Comparison of ENCODE assay signal across 24 cellular contexts in genomic region chr5:2329741-2330140, GRCh38.
DNase-seq lines count a peak whose midpoint lies in the region; ATAC-seq, FAIRE-seq and TF ChIP-seq lines count a peak whose summit lies in the region.
"Had no signal": no experiment of that assay in that cellular context is flagged by ENCODE, and none has a peak within 500 bp of the region (broad histone marks: within the 10 kb centered on the region; RNA-seq: fewer than 3 reads in every experiment).

No MANE protein-coding gene starts in this region.

- H3K27ac Mint-ChIP-seq in stimulated activated effector memory CD8-positive, alpha-beta T cell treated with anti-CD3 and anti-CD28 coated beads, Interleukin-12 subunit alpha, Interleukin-12 subunit beta, amount 100 ng/mL, for 72 hours, result no peak overlapping the region
- H3K27ac Mint-ChIP-seq: B cell; CD4-positive, alpha-beta T cell; CD8-positive, alpha-beta T cell had no signal

- in situ Hi-C loops in HepG2 (cut with HindIII; ENCODE audit: extremely low pct_ligation_motif_present, low pct_unique_long_range_greater_than_20kb), result no loop called here

- DNase-seq in right atrium auricular region (ENCODE audit: low spot score) (peak; percentile 38), left ventricle myocardium inferior (no peak), H7 (peak; percentile 61), esophagus muscularis mucosa (ENCODE audit: extremely low spot score) (peak; percentile 87), aorta (no peak), foreskin fibroblast (no peak), HepG2 (ENCODE audit: low spot score) (no peak)
- no peak for DNase-seq in stimulated activated effector memory CD8-positive, alpha-beta T cell treated with anti-CD3 and anti-CD28 coated beads, Interleukin-12 subunit alpha, Interleukin-12 subunit beta, amount 100 ng/mL, for 72 hours (ENCODE audit: low spot score in 2 of 2)
- DNase-seq: AML-193; Caco-2; Calu3; CD4-positive, alpha-beta T cell; CD8-positive, alpha-beta T cell; DMS79 treated with DMSO at 0.1 percent for 48 hours; GDM1 had no signal

- H3K4me1 Mint-ChIP-seq in stimulated activated effector memory CD8-positive, alpha-beta T cell treated with anti-CD3 and anti-CD28 coated beads, Interleukin-12 subunit alpha, Interleukin-12 subunit beta, amount 100 ng/mL, for 72 hours, result no peaks in the 10 kb centered on the region
- H3K4me1 Mint-ChIP-seq: B cell had no signal

- H3K4me1 ChIP-seq in right atrium auricular region, result no peaks in the 10 kb centered on the region
- no peaks in the 10 kb centered on the region for H3K4me1 ChIP-seq in left ventricle myocardium inferior
- no peaks in the 10 kb centered on the region for H3K4me1 ChIP-seq in esophagus muscularis mucosa
- H3K4me1 ChIP-seq in aorta (ENCODE audit: control insufficient read depth in 1 of 2, insufficient read depth in 2 of 2, low read length in 2 of 2), result no peaks in the 10 kb centered on the region
- no peaks in the 10 kb centered on the region for H3K4me1 ChIP-seq in HepG2 (ENCODE audit: insufficient read depth, low read length)
- H3K4me1 ChIP-seq: A549, Caco-2 had no signal

- TF ChIP-seq EP300 in esophagus muscularis mucosa (IDR thresholded peaks at IDR 0.05), result no peak
- no peak for TF ChIP-seq EP300 in HepG2 (IDR thresholded peaks at IDR 0.05; ENCODE audit: low read depth in 2 of 2, low read length in 2 of 2)
- no peak for TF ChIP-seq EP300 in HepG2 (CRISPR knock-in tag; IDR thresholded peaks at IDR 0.05; ENCODE audit: borderline replicate concordance)

- H3K4me3 ChIP-seq in right atrium auricular region (no peak overlapping the region), left ventricle myocardium inferior (no peak overlapping the region), H7 (ENCODE audit: insufficient read depth, low read depth, low read length) (no peak overlapping the region), esophagus muscularis mucosa (no peak overlapping the region), aorta (ENCODE audit: low read length in 2 of 2) (no peak overlapping the region), foreskin fibroblast (ENCODE audit: low read depth in 1 of 2, low read length in 2 of 2) (no peak overlapping the region), HepG2 (replicated peaks in 1 of 3; ENCODE audit: insufficient read depth in 1 of 3, low read depth in 2 of 3, low read length in 3 of 3) (no peak overlapping the region)
- H3K4me3 ChIP-seq: A549; BLaER1 treated with 17β-estradiol and CSF1 and Interleukin-3, amounts not matched to agents 10 nM and 100 nM; GM12878 had no signal

- no peak for TF ChIP-seq RAD21 in HepG2 (CRISPR knock-in tag; IDR thresholded peaks at IDR 0.05)

- H3K4me2 ChIP-seq in HepG2 (ENCODE audit: low read depth, low read length), result no peak overlapping the region
- H3K4me2 ChIP-seq: A549 had no signal

- no peaks in the 10 kb centered on the region for H3K36me3 ChIP-seq in right atrium auricular region
- no peaks in the 10 kb centered on the region for H3K36me3 ChIP-seq in left ventricle myocardium inferior
- H3K36me3 ChIP-seq in H7 (replicated peaks; ENCODE audit: control insufficient read depth, insufficient read depth, low read length), result no peaks in the 10 kb centered on the region
- no peaks in the 10 kb centered on the region for H3K36me3 ChIP-seq in esophagus muscularis mucosa
- H3K36me3 ChIP-seq in aorta (ENCODE audit: control insufficient read depth in 1 of 2, insufficient read depth in 2 of 2, low read length in 1 of 2), result no peaks in the 10 kb centered on the region
- no peaks in the 10 kb centered on the region for H3K36me3 ChIP-seq in HepG2 (replicated peaks in 1 of 2; ENCODE audit: control insufficient read depth in 1 of 2, insufficient read depth in 2 of 2, low read length in 2 of 2)
- H3K36me3 ChIP-seq: BLaER1 treated with 17β-estradiol and CSF1 and Interleukin-3, amounts not matched to agents 10 nM and 100 nM had no signal

- peak; percentile 19 for ATAC-seq in stimulated activated effector memory CD8-positive, alpha-beta T cell treated with anti-CD3 and anti-CD28 coated beads, Interleukin-12 subunit alpha, Interleukin-12 subunit beta, amount 100 ng/mL, for 72 hours
- no peak for ATAC-seq in aorta (ENCODE audit: low FRiP score)
- no peak for ATAC-seq in HepG2
- ATAC-seq: A549; CD8-positive, alpha-beta T cell; GM12878 had no signal

- BruUV-seq in HepG2 (replicated peaks; lab: Mats Ljungman, UMichigan), result no TSS peak

- H3K4me3 Mint-ChIP-seq in stimulated activated effector memory CD8-positive, alpha-beta T cell treated with anti-CD3 and anti-CD28 coated beads, Interleukin-12 subunit alpha, Interleukin-12 subunit beta, amount 100 ng/mL, for 72 hours, result no peak overlapping the region
- H3K4me3 Mint-ChIP-seq: B cell; CD4-positive, alpha-beta T cell; CD8-positive, alpha-beta T cell had no signal

- FAIRE-seq in HepG2 (lab: Jason Lieb, UNC), result no peak
- FAIRE-seq: A549, D721Med, GM12878, GM12892, GM18507 had no signal

- H3K79me2 ChIP-seq in HepG2 (ENCODE audit: insufficient read depth, low read length), result no peaks in the 10 kb centered on the region

- H2AFZ ChIP-seq in HepG2 (ENCODE audit: low read length), result no peak overlapping the region

- H3K9ac ChIP-seq in HepG2 (ENCODE audit: insufficient read depth, low read depth, low read length), result no peak overlapping the region
- H3K9ac ChIP-seq: BLaER1 treated with 17β-estradiol and CSF1 and Interleukin-3, amounts not matched to agents 10 nM and 100 nM had no signal

- TF ChIP-seq CTCF in right atrium auricular region (IDR thresholded peaks at IDR 0.05) (no peak), left ventricle myocardium inferior (IDR thresholded peaks at IDR 0.05; ENCODE audit: borderline replicate concordance) (no peak), esophagus muscularis mucosa (IDR thresholded peaks at IDR 0.05) (no peak), foreskin fibroblast (IDR thresholded peaks at IDR 0.05; ENCODE audit: low read depth, low read length) (no peak), HepG2 (CRISPR knock-in tag; IDR thresholded peaks at IDR 0.05) (no peak)

- TF ChIP-seq POLR2A in esophagus muscularis mucosa (IDR thresholded peaks at IDR 0.05; ENCODE audit: low read depth) (no peak), HepG2 (IDR thresholded peaks at IDR 0.05; ENCODE audit: insufficient read depth in 1 of 2, low read depth in 2 of 2, low read length in 2 of 2) (no peak)

- CTCF ChIA-PET in HepG2 (lab: Yijun Ruan, JAX; ENCODE audit: low intra/inter-chr PET ratio, low total read pairs), result no interaction called here

- H3K9me3 ChIP-seq in right atrium auricular region (no peaks in the 10 kb centered on the region), left ventricle myocardium inferior (replicated peaks) (no peaks in the 10 kb centered on the region), esophagus muscularis mucosa (no peaks in the 10 kb centered on the region), aorta (ENCODE audit: control insufficient read depth, low read length) (peaks cover 2% of the 10 kb centered on the region), HepG2 (ENCODE audit: low read length) (no peaks in the 10 kb centered on the region)
- H3K9me3 ChIP-seq: A549; BLaER1 treated with 17β-estradiol and CSF1 and Interleukin-3, amounts not matched to agents 10 nM and 100 nM; Caco-2 had no signal

- H3K27me3 ChIP-seq in right atrium auricular region (no peaks in the 10 kb centered on the region), left ventricle myocardium inferior (ENCODE audit: low read depth) (peaks cover 38% of the 10 kb centered on the region), H7 (ENCODE audit: control insufficient read depth, insufficient read depth, low read length) (no peaks in the 10 kb centered on the region), esophagus muscularis mucosa (peaks cover 0 to 22% (median 0%) of the 10 kb centered on the region in 4 donors), aorta (ENCODE audit: control insufficient read depth in 1 of 2, insufficient read depth in 2 of 2, low read length in 1 of 2) (no peaks in the 10 kb centered on the region), HepG2 (ENCODE audit: control insufficient read depth in 1 of 2, insufficient read depth in 2 of 2, low read length in 2 of 2) (no peaks in the 10 kb centered on the region; a peak in 2 of 5 replicates)
- H3K27me3 ChIP-seq: BLaER1 treated with 17β-estradiol and CSF1 and Interleukin-3, amounts not matched to agents 10 nM and 100 nM had no signal

- H4K20me1 ChIP-seq in HepG2 (ENCODE audit: insufficient read depth, low read length), result no peaks in the 10 kb centered on the region
- H4K20me1 ChIP-seq: BLaER1 treated with 17β-estradiol and CSF1 and Interleukin-3, amounts not matched to agents 10 nM and 100 nM had no signal

- POLR2A ChIA-PET in HepG2 (lab: Yijun Ruan, JAX), result no interaction called here

- intact Hi-C loops in left ventricle myocardium inferior (cut with micrococcal nuclease) (no loop called here), esophagus muscularis mucosa (cut with DNase I) (no loop called here), aorta (cut with DNase I) (loop anchor here in 1 of 2 donors (10.0 kb wide), 1 partner anchor 555 kb away; no protein-coding TSS in a partner anchor), HepG2 (cut with micrococcal nuclease; ENCODE audit: unreplicated experiment) (no loop called here)

- 80% methylated on average over 4 of the region's 12 CpGs for WGBS in esophagus muscularis mucosa
- WGBS in aorta, 2 donors, result 74 to 77% methylated on average over 11 to 12 of the region's 12 CpGs
- WGBS in HepG2 (ENCODE audit: low lambda C conversion rate), result 11% methylated on average over 9 of the region's 12 CpGs

- H3K27ac ChIP-seq in right atrium auricular region (no peak overlapping the region), left ventricle myocardium inferior (replicated peaks) (no peak overlapping the region), esophagus muscularis mucosa (replicated peaks in 1 of 4) (no peak overlapping the region), aorta (ENCODE audit: low read depth in 1 of 2, low read length in 2 of 2) (no peak overlapping the region), HepG2 (ENCODE audit: extremely low read length, insufficient read depth, low read length) (no peak overlapping the region)
- H3K27ac ChIP-seq: 22Rv1; A549; BLaER1 treated with 17β-estradiol and CSF1 and Interleukin-3, amounts not matched to agents 10 nM and 100 nM; C4-2B had no signal

- H3K9me3 Mint-ChIP-seq in stimulated activated effector memory CD8-positive, alpha-beta T cell treated with anti-CD3 and anti-CD28 coated beads, Interleukin-12 subunit alpha, Interleukin-12 subunit beta, amount 100 ng/mL, for 72 hours, result peaks cover 6% of the 10 kb centered on the region
- H3K9me3 Mint-ChIP-seq: CD4-positive, alpha-beta T cell had no signal

- H3K36me3 Mint-ChIP-seq in stimulated activated effector memory CD8-positive, alpha-beta T cell treated with anti-CD3 and anti-CD28 coated beads, Interleukin-12 subunit alpha, Interleukin-12 subunit beta, amount 100 ng/mL, for 72 hours, result no peaks in the 10 kb centered on the region
- H3K36me3 Mint-ChIP-seq: CD8-positive, alpha-beta T cell had no signal

TF ChIP-seq in HepG2, 621 proteins besides CTCF, POLR2A, EP300 and RAD21 (continues in another document):
- TF ChIP-seq GATAD1 (CRISPR knock-in tag; IDR thresholded peaks at IDR 0.05) (no peak), ZNF670 (CRISPR knock-in tag; IDR thresholded peaks at IDR 0.05; ENCODE audit: borderline replicate concordance) (no peak), GABPB1 (CRISPR knock-in tag; IDR thresholded peaks at IDR 0.05) (no peak), ZNF34 (CRISPR knock-in tag; IDR thresholded peaks at IDR 0.05; ENCODE audit: borderline replicate concordance) (no peak), CBX2 (IDR thresholded peaks at IDR 0.05; ENCODE audit: low read depth, low read length) (no peak), CBX2 (CRISPR knock-in tag; IDR thresholded peaks at IDR 0.05; ENCODE audit: low read depth) (no peak)

Comparison
In these comparisons a context has a peak if more than half of its experiments do, and no peak if none do; other contexts are left out.
1. DNase-seq: peak in right atrium auricular region (single experiment), H7 (single experiment) and esophagus muscularis mucosa (single experiment); none in left ventricle myocardium inferior (single experiment), stimulated activated effector memory CD8-positive, alpha-beta T cell treated with anti-CD3 and anti-CD28 coated beads, Interleukin-12 subunit alpha, Interleukin-12 subunit beta, amount 100 ng/mL, for 72 hours (0 of 2), aorta (0 of 2), foreskin fibroblast (0 of 2) and HepG2 (single experiment).